ENCODE assay signal across 18 cellular contexts in genomic region chr5:1032551-1033027, GRCh38. TPM values are rescaled to one million over a fixed set of nuclear protein-coding genes. Genes with fewer than 3 reads are reported as not detected.
"Had no signal": no experiment of that assay in that cellular context is flagged by ENCODE, and none has a peak within 500 bp of the region (broad histone marks: within the 10 kb centered on the region; RNA-seq: fewer than 3 reads in every experiment).

No MANE protein-coding gene starts in this region.

- H3K36me3 Mint-ChIP-seq: natural killer cell treated with Interleukin-12 subunit alpha and Interleukin-12 subunit beta and Interleukin-15 and Interleukin-18, amount 100 ng/mL, for 72 hours had no signal

- H3K36me3 ChIP-seq: neural progenitor cell had no signal

- H3K4me1 Mint-ChIP-seq: central memory CD8-positive, alpha-beta T cell had no signal

- H3K4me1 ChIP-seq: foreskin keratinocyte, parathyroid adenoma had no signal

- H3K4me3 ChIP-seq: lung, neural progenitor cell, smooth muscle cell had no signal

- H3K27ac ChIP-seq: foreskin keratinocyte, neural progenitor cell, parathyroid adenoma had no signal

- H3K27me3 Mint-ChIP-seq: natural killer cell treated with Interleukin-12 subunit alpha and Interleukin-12 subunit beta and Interleukin-15 and Interleukin-18, amount 100 ng/mL, for 72 hours had no signal

- ATAC-seq: foreskin keratinocyte; left lobe of liver; natural killer cell treated with Interleukin-12 subunit alpha and Interleukin-12 subunit beta and Interleukin-15 and Interleukin-18, amount 100 ng/mL, for 72 hours had no signal

- H3K27ac Mint-ChIP-seq: natural killer cell treated with Interleukin-12 subunit alpha and Interleukin-12 subunit beta and Interleukin-15 and Interleukin-18, amount 100 ng/mL, for 72 hours; neural progenitor cell had no signal

- H3K27me3 ChIP-seq: foreskin keratinocyte, neural progenitor cell had no signal

- DNase-seq: dermis blood vessel endothelial cell; foreskin keratinocyte; hippocampal formation; kidney glomerular epithelial cell; mesenchymal stem cell; midbrain; occipital lobe; stimulated activated CD4-positive, alpha-beta T cell treated with anti-CD3 and anti-CD28 coated beads, Interleukin-2, amount 100 ng/mL, for 48 hours; stimulated activated naive CD4-positive, alpha-beta T cell treated with Interleukin-2 at 50 U/mL for 16 hours; trophoblast cell had no signal

- H3K4me3 Mint-ChIP-seq: central memory CD8-positive, alpha-beta T cell; natural killer cell treated with Interleukin-12 subunit alpha and Interleukin-12 subunit beta and Interleukin-15 and Interleukin-18, amount 100 ng/mL, for 72 hours; neural progenitor cell had no signal

- H3K9me3 Mint-ChIP-seq: central memory CD8-positive, alpha-beta T cell; natural killer cell treated with Interleukin-12 subunit alpha and Interleukin-12 subunit beta and Interleukin-15 and Interleukin-18, amount 100 ng/mL, for 72 hours; neural progenitor cell had no signal

RNA-seq across cellular contexts. Expression of gene NKD2, which starts 24.0 kb away (rescaled TPM):
- total RNA-seq: epithelial cell of proximal tubule had no signal
- polyA plus RNA-seq: foreskin keratinocyte had no signal
